14 cellular contexts compared by ENCODE assay signal in genomic region chr4:26077840-26078239, GRCh38.
"Had no signal": no experiment of that assay in that cellular context is flagged by ENCODE, and none has a peak within 500 bp of the region (broad histone marks: within the 10 kb centered on the region; RNA-seq: fewer than 3 reads in every experiment).

No MANE protein-coding gene starts in this region.

- H3K4me3 ChIP-seq: breast epithelium, dorsolateral prefrontal cortex, ovary, testis, upper lobe of right lung had no signal

- H3K4me3 Mint-ChIP-seq: activated naive CD4-positive, alpha-beta T cell treated with anti-CD3 and anti-CD28 coated beads, Interleukin-2, amount 10 ng/mL, durations not matched to agents 7 days and 5 days; nephron; stimulated activated naive CD8-positive, alpha-beta T cell treated with anti-CD3 and anti-CD28 coated beads, Interleukin-15, amount 100 ng/mL, for 72 hours had no signal

- H3K27me3 Mint-ChIP-seq: activated naive CD4-positive, alpha-beta T cell treated with anti-CD3 and anti-CD28 coated beads, Interleukin-2, amount 10 ng/mL, durations not matched to agents 7 days and 5 days had no signal

- ATAC-seq: left colon; stimulated activated naive CD8-positive, alpha-beta T cell treated with anti-CD3 and anti-CD28 coated beads, Interleukin-15, amount 100 ng/mL, for 72 hours; upper lobe of right lung had no signal

- H3K9me3 ChIP-seq: breast epithelium, ovary, testis, upper lobe of right lung had no signal

- H3K36me3 ChIP-seq: breast epithelium, ovary, upper lobe of right lung had no signal

- H3K4me1 ChIP-seq: breast epithelium, testis had no signal

- DNase-seq: activated naive CD4-positive, alpha-beta T cell treated with anti-CD3 and anti-CD28 coated beads, Interleukin-2, amount 10 ng/mL, durations not matched to agents 7 days and 5 days; anterior cingulate cortex; dorsolateral prefrontal cortex; hippocampal formation; left colon; ovary; SHP77 treated with DMSO at 0.1 percent for 48 hours; stimulated activated CD4-positive, alpha-beta T cell treated with anti-CD3 and anti-CD28 coated beads, Interleukin-2, amount 100 ng/mL, for 48 hours; stimulated activated naive CD8-positive, alpha-beta T cell treated with anti-CD3 and anti-CD28 coated beads, Interleukin-15, amount 100 ng/mL, for 72 hours; T-helper 9 cell; testis; upper lobe of right lung had no signal

- H3K27me3 ChIP-seq: breast epithelium, ovary, testis, upper lobe of right lung had no signal

- H3K27ac ChIP-seq: breast epithelium, dorsolateral prefrontal cortex, ovary, testis had no signal

- H3K27ac Mint-ChIP-seq: activated naive CD4-positive, alpha-beta T cell treated with anti-CD3 and anti-CD28 coated beads, Interleukin-2, amount 10 ng/mL, durations not matched to agents 7 days and 5 days; nephron had no signal
